8 cellular contexts compared by ENCODE assay signal in genomic region chr1:76901158-76901767, GRCh38. TPM values are rescaled to one million over a fixed set of nuclear protein-coding genes. Genes with fewer than 3 reads are reported as not detected.
DNase-seq lines count a peak whose midpoint lies in the region; ATAC-seq, FAIRE-seq and TF ChIP-seq lines count a peak whose summit lies in the region.

No MANE protein-coding gene starts in this region.

- 51% methylated on average over 2 of the region's 2 CpGs for WGBS in A549 (ENCODE audit: missing lambda C conversion rate)

- in situ Hi-C loops in KBM-7 (cut with MboI; ENCODE audit: low pct_unique_long_range_greater_than_20kb, low sequenced_read_pairs): no loop called here

- TF ChIP-seq CTCF in A549 (IDR thresholded peaks at IDR 0.05): peak; percentile 39
- peak; percentile 68 for TF ChIP-seq CTCF in GM10248 (IDR thresholded peaks at IDR 0.05; ENCODE audit: control extremely low read depth, extremely low read depth, low read depth, missing control alignments)
- peak; percentile 22 for TF ChIP-seq CTCF in coronary artery (IDR thresholded peaks at IDR 0.05)

- POLR2A ChIA-PET in A549 (lab: Yijun Ruan, JAX): no interaction called here
- POLR2A ChIA-PET in GM10248 (lab: Yijun Ruan, JAX): no interaction called here

- CTCF ChIA-PET in A549 (lab: Yijun Ruan, JAX): interaction anchor here (0.6 kb wide), 1 partner anchor 130 kb away, joined by 3 read pairs; no protein-coding TSS in a partner anchor
- CTCF ChIA-PET in GM10248 (lab: Yijun Ruan, JAX): no interaction called here

- no peaks in the 10 kb centered on the region for H3K36me3 ChIP-seq in H7 (replicated peaks; ENCODE audit: control insufficient read depth, insufficient read depth, low read length)

- no peak for TF ChIP-seq EP300 in A549 (IDR thresholded peaks at IDR 0.05)

- no peaks in the 10 kb centered on the region for H3K27me3 ChIP-seq in H7 (ENCODE audit: control insufficient read depth, insufficient read depth, low read length)

- H3K27ac ChIP-seq in A549: no peak overlapping the region
- no peak overlapping the region for H3K27ac ChIP-seq in coronary artery

- TF ChIP-seq POLR2A in A549 (IDR thresholded peaks at IDR 0.05; ENCODE audit: low read length): no peak

- peak; percentile 43 to 66; a peak in 4 of 5 replicates for TF ChIP-seq RAD21 in A549 (conservative IDR thresholded peaks at IDR 0.05 in 1 of 2, IDR thresholded peaks at IDR 0.05 in 1 of 2)

- ATAC-seq in A549: peak; percentile 50 to 86; a peak in 4 of 6 replicates

- no peak overlapping the region for H3K4me2 ChIP-seq in A549

- no peaks in the 10 kb centered on the region for H3K4me1 ChIP-seq in A549

- H3K4me3 ChIP-seq in A549 (no peak overlapping the region), H7 (ENCODE audit: insufficient read depth, low read depth, low read length) (no peak overlapping the region), coronary artery (no peak overlapping the region)

- H3K9me3 ChIP-seq in A549: no peaks in the 10 kb centered on the region

- DNase-seq in A549 (ENCODE audit: low read depth in 1 of 2, low spot score in 1 of 2): peak; percentile 35 to 43
- DNase-seq in GM10248 (ENCODE audit: extremely low spot score): peak; percentile 44
- peak; percentile 45 for DNase-seq in H7
- DNase-seq in KBM-7: peak; percentile 61
- DNase-seq in SHP77 treated with DMSO at 0.1 percent for 48 hours (lab: John Stamatoyannopoulos, UW): peak; percentile 17
- no peak for DNase-seq in coronary artery (ENCODE audit: low spot score)
- DNase-seq in myocyte (ENCODE audit: low read depth): peak; percentile 74
- DNase-seq in activated gamma-delta T cell treated with Interleukin-2 at 50 U/mL for 16 hours: no peak

- no peak for FAIRE-seq in A549 (lab: Jason Lieb, UNC)

TF ChIP-seq in A549, 52 proteins besides CTCF, POLR2A, EP300 and RAD21:
- TF ChIP-seq SREBF2 (IDR thresholded peaks at IDR 0.05) (no peak), SMC3 (IDR thresholded peaks at IDR 0.05) (peak; percentile 45)
TF ChIP-seq in A549: peak in this region for 1.

RNA-seq across cellular contexts. Expression of gene ST6GALNAC5, which starts 34.0 kb away (rescaled TPM):
- polyA plus RNA-seq in A549 (2011; rRNA removed) (not detected in 2 replicates), A549 (2017; fragmentation: RNase III; extraction: RNeasy Plus Mini Kit Qiagen cat#74134 plus additional on column Dnase treatment) (not detected in 3 replicates)
- polyA plus RNA-seq in A549 (2012; cell fraction: cytosol; rRNA removed): not detected in 2 replicates
- polyA plus RNA-seq in A549 (2012; cell fraction: nucleus; rRNA removed): not detected in 2 replicates
- polyA minus RNA-seq in A549 (2011; rRNA and poly(A)+ RNA removed): not detected in 2 replicates
- total RNA-seq in H7 (2014; rRNA removed; shearing (Covaris generic)): 11.6 and 15.7 TPM in 2 replicates
- total RNA-seq in myocyte: 2.2 and 5.1 TPM in 2 replicates
- polyA plus RNA-seq in myocyte (2012): 2.5 TPM

Comparison
In these comparisons a context has a peak if more than half of its experiments do, and no peak if none do; other contexts are left out.
1. DNase-seq: peak in A549 (2 of 2), GM10248 (single experiment), H7 (single experiment), KBM-7 (single experiment), SHP77 treated with DMSO at 0.1 percent for 48 hours (single experiment) and myocyte (single experiment); none in coronary artery (single experiment) and activated gamma-delta T cell treated with Interleukin-2 at 50 U/mL for 16 hours (single experiment).
2. Peak in every context shown above with its lines, with median percentiles within 50 percentile points of each other: CTCF ChIP-seq.